18 cellular contexts compared by ENCODE assay signal in genomic region chr9:92313624-92314012, GRCh38. TPM values are rescaled to one million over a fixed set of nuclear protein-coding genes. Genes with fewer than 3 reads are reported as not detected.
DNase-seq lines count a peak whose midpoint lies in the region; ATAC-seq, FAIRE-seq and TF ChIP-seq lines count a peak whose summit lies in the region.
"Had no signal": no experiment of that assay in that cellular context is flagged by ENCODE, and none has a peak within 500 bp of the region (broad histone marks: within the 10 kb centered on the region; RNA-seq: fewer than 3 reads in every experiment).

No MANE protein-coding gene starts in this region.

- peak overlapping the region; percentile 74 for H3K27ac Mint-ChIP-seq in activated T-cell treated with anti-CD3 and anti-CD28 coated beads, Interleukin-2, amount 50 U/mL, for 24 hours

- peaks cover 15% of the 10 kb centered on the region for H3K79me1 ChIP-seq in mesenchymal stem cell (replicated peaks; ENCODE audit: low read length, poor library complexity, severe bottlenecking)

- H2BK12ac ChIP-seq in mesenchymal stem cell (ENCODE audit: low read length in 2 of 2), result peak overlapping the region in 1 of 2 experiments; percentile 15

- DNase-seq in activated T-cell treated with anti-CD3 and anti-CD28 coated beads, Interleukin-2, amount 50 U/mL, for 24 hours, result no peak
- DNase-seq in activated T-cell treated with anti-CD3 and anti-CD28 coated beads, Interleukin-2, amount 50 U/mL, for 4 hours, result no peak
- DNase-seq in Right ventricle myocardium superior (no peak), prostate gland (ENCODE audit: low spot score) (no peak), SW480 (ENCODE audit: low spot score) (no peak), mesenchymal stem cell (no peak), D721Med (ENCODE audit: insufficient read length, low spot score) (no peak)
- DNase-seq: activated CD8-positive, alpha-beta memory T cell treated with anti-CD3 and anti-CD28 coated beads, Interleukin-2, amount 10 ng/mL, durations not matched to agents 7 days and 5 days; activated naive CD4-positive, alpha-beta T cell treated with Interleukin-2 at 50 U/mL for 16 hours; central memory CD4-positive, alpha-beta T cell; effector CD8-positive, alpha-beta T cell; EL; NCI-H1048; NCI-H2081; NCI-H524; stimulated activated CD4-positive, alpha-beta T cell treated with anti-CD3 and anti-CD28 coated beads, Interleukin-12 subunit alpha, Interleukin-12 subunit beta, amount 100 ng/mL, for 4 hours had no signal

- H3K4me1 ChIP-seq in prostate gland (replicated peaks) (no peaks in the 10 kb centered on the region), mesenchymal stem cell (ENCODE audit: control insufficient read depth, insufficient read depth, low read depth, low read length) (no peaks in the 10 kb centered on the region)

- H2AFZ ChIP-seq in mesenchymal stem cell (ENCODE audit: low read depth, low read length), result no peak overlapping the region

- H3K27me3 ChIP-seq in prostate gland (replicated peaks; ENCODE audit: insufficient read depth) (no peaks in the 10 kb centered on the region), mesenchymal stem cell (ENCODE audit: control insufficient read depth in 1 of 2, insufficient read depth in 1 of 2, low read length in 2 of 2) (no peaks in the 10 kb centered on the region)

- 33% methylated on average over 2 of the region's 2 CpGs for WGBS in prostate gland
- 95% methylated on average over 2 of the region's 2 CpGs for WGBS in mesenchymal stem cell

- H2AK5ac ChIP-seq in mesenchymal stem cell (ENCODE audit: low read length, severe bottlenecking), result no peak overlapping the region

- no peaks in the 10 kb centered on the region for H3K9me3 Mint-ChIP-seq in activated T-cell treated with anti-CD3 and anti-CD28 coated beads, Interleukin-2, amount 50 U/mL, for 24 hours
- H3K9me3 Mint-ChIP-seq in activated T-cell treated with anti-CD3 and anti-CD28 coated beads, Interleukin-2, amount 50 U/mL, for 4 hours, result no peaks in the 10 kb centered on the region

- no peak overlapping the region for H3K14ac ChIP-seq in mesenchymal stem cell (ENCODE audit: low read length in 2 of 2)

- no peak overlapping the region for H4K91ac ChIP-seq in mesenchymal stem cell (ENCODE audit: low read length)

- no peak overlapping the region for H3K9ac ChIP-seq in mesenchymal stem cell (ENCODE audit: low read length)

- H3K27ac ChIP-seq in VCaP, result peak overlapping the region; percentile 56
- peak overlapping the region; percentile 1 to 37 for H3K27ac ChIP-seq in prostate gland
- no peak overlapping the region for H3K27ac ChIP-seq in mesenchymal stem cell (ENCODE audit: low read length, poor library complexity, severe bottlenecking)

- TF ChIP-seq POLR2A in prostate gland (IDR thresholded peaks at IDR 0.05), result no peak

- H3K9me3 ChIP-seq in prostate gland (no peaks in the 10 kb centered on the region), mesenchymal stem cell (ENCODE audit: control insufficient read depth, low read length) (no peaks in the 10 kb centered on the region)

- H3K27me3 Mint-ChIP-seq in activated T-cell treated with anti-CD3 and anti-CD28 coated beads, Interleukin-2, amount 50 U/mL, for 24 hours, result no peaks in the 10 kb centered on the region
- no peaks in the 10 kb centered on the region for H3K27me3 Mint-ChIP-seq in activated T-cell treated with anti-CD3 and anti-CD28 coated beads, Interleukin-2, amount 50 U/mL, for 4 hours (ENCODE audit: low read depth)
- H3K27me3 Mint-ChIP-seq: activated CD8-positive, alpha-beta memory T cell treated with anti-CD3 and anti-CD28 coated beads, Interleukin-2, amount 10 ng/mL, durations not matched to agents 7 days and 5 days had no signal

- H4K8ac ChIP-seq in mesenchymal stem cell (ENCODE audit: low read length), result no peak overlapping the region

- no peak overlapping the region for H2BK15ac ChIP-seq in mesenchymal stem cell (ENCODE audit: low read depth, poor library complexity, severe bottlenecking)

- TF ChIP-seq CTCF in VCaP (conservative IDR thresholded peaks at IDR 0.05) (no peak), prostate gland (IDR thresholded peaks at IDR 0.05) (no peak), D721Med (IDR thresholded peaks at IDR 0.05; ENCODE audit: insufficient read depth, missing control alignments) (no peak)

- ATAC-seq in activated T-cell treated with anti-CD3 and anti-CD28 coated beads, Interleukin-2, amount 50 U/mL, for 4 hours, result no peak
- ATAC-seq in Right ventricle myocardium superior (ENCODE audit: poor library complexity), result peak; percentile 80
- ATAC-seq: activated CD8-positive, alpha-beta memory T cell treated with anti-CD3 and anti-CD28 coated beads, Interleukin-2, amount 10 ng/mL, durations not matched to agents 7 days and 5 days had no signal

- H3K4me2 ChIP-seq in mesenchymal stem cell (ENCODE audit: low read length, poor library complexity, severe bottlenecking), result no peak overlapping the region

- H3K18ac ChIP-seq in mesenchymal stem cell (ENCODE audit: low read depth in 1 of 2, low read length in 2 of 2), result no peak overlapping the region

- H3K4me1 Mint-ChIP-seq in activated T-cell treated with anti-CD3 and anti-CD28 coated beads, Interleukin-2, amount 50 U/mL, for 24 hours (ENCODE audit: low read depth), result peaks cover 43% of the 10 kb centered on the region
- peaks cover 36% of the 10 kb centered on the region for H3K4me1 Mint-ChIP-seq in activated T-cell treated with anti-CD3 and anti-CD28 coated beads, Interleukin-2, amount 50 U/mL, for 4 hours (ENCODE audit: low read depth)

- no peak overlapping the region for H3K23ac ChIP-seq in mesenchymal stem cell (ENCODE audit: low read length in 2 of 2)

- H3K4ac ChIP-seq in mesenchymal stem cell (ENCODE audit: low read depth in 1 of 2, low read length in 2 of 2), result no peak overlapping the region

- no peak overlapping the region for H2BK5ac ChIP-seq in mesenchymal stem cell (ENCODE audit: low read depth, low read length, poor library complexity, severe bottlenecking)

- H3K4me3 Mint-ChIP-seq in activated T-cell treated with anti-CD3 and anti-CD28 coated beads, Interleukin-2, amount 50 U/mL, for 24 hours, result no peak overlapping the region
- no peak overlapping the region for H3K4me3 Mint-ChIP-seq in activated T-cell treated with anti-CD3 and anti-CD28 coated beads, Interleukin-2, amount 50 U/mL, for 4 hours
- H3K4me3 Mint-ChIP-seq: activated CD8-positive, alpha-beta memory T cell treated with anti-CD3 and anti-CD28 coated beads, Interleukin-2, amount 10 ng/mL, durations not matched to agents 7 days and 5 days had no signal

- no peak overlapping the region for H3K4me3 ChIP-seq in prostate gland
- no peak overlapping the region for H3K4me3 ChIP-seq in mesenchymal stem cell (ENCODE audit: insufficient read depth in 1 of 2, low read depth in 1 of 2, low read length in 2 of 2)

- no peak overlapping the region for H2BK120ac ChIP-seq in mesenchymal stem cell (ENCODE audit: low read depth, low read length)

- peaks cover 4 to 8% of the 10 kb centered on the region in 2 donors for H3K36me3 ChIP-seq in prostate gland
- H3K36me3 ChIP-seq in mesenchymal stem cell (ENCODE audit: control insufficient read depth in 1 of 2, insufficient read depth in 2 of 2, low read depth in 1 of 2, low read length in 2 of 2), result peaks cover 14 to 93% of the 10 kb centered on the region in 2 experiments

- peaks cover 98% of the 10 kb centered on the region for H3K36me3 Mint-ChIP-seq in activated T-cell treated with anti-CD3 and anti-CD28 coated beads, Interleukin-2, amount 50 U/mL, for 24 hours (ENCODE audit: low read depth)
- peaks cover 72% of the 10 kb centered on the region for H3K36me3 Mint-ChIP-seq in activated T-cell treated with anti-CD3 and anti-CD28 coated beads, Interleukin-2, amount 50 U/mL, for 4 hours (ENCODE audit: insufficient read depth)

- FAIRE-seq in D721Med (lab: Jason Lieb, UNC), result no peak
- FAIRE-seq: urothelium cell line had no signal

- intact Hi-C loops in Right ventricle myocardium superior (cut with DNase I) (no loop called here), prostate gland (cut with DNase I) (no loop called here)

RNA-seq across cellular contexts. Expression of gene NOL8, which starts 11.5 kb away (rescaled TPM):
- 10 to 100 TPM; 70.0 to 79.9 (median 73.6) TPM for total RNA-seq in activated T-cell treated with anti-CD3 and anti-CD28 coated beads, Interleukin-2, amount 50 U/mL, for 4 hours
- total RNA-seq in Right ventricle myocardium superior (12.4 TPM), prostate gland (10 to 100 TPM; 23.8 to 26.6 TPM)
- 26.3 TPM for polyA plus RNA-seq in mesenchymal stem cell (2013, experiment 1 of 2)
- polyA plus RNA-seq in mesenchymal stem cell (2013, experiment 2 of 2), result 26.8 TPM

RNA-seq across cellular contexts. Expression of gene CENPP, which starts 12.1 kb away (rescaled TPM):
- total RNA-seq in activated T-cell treated with anti-CD3 and anti-CD28 coated beads, Interleukin-2, amount 50 U/mL, for 4 hours, result 10 to 100 TPM; 13.7 to 17.7 (median 15.6) TPM
- total RNA-seq in Right ventricle myocardium superior (3.0 TPM), prostate gland (10 to 100 TPM in 1 of 2 donors, 1 to 10 TPM in 1; 1.4 to 21.5 TPM)
- polyA plus RNA-seq in mesenchymal stem cell (2013, experiment 1 of 2), result 4.2 TPM
- 3.9 TPM for polyA plus RNA-seq in mesenchymal stem cell (2013, experiment 2 of 2)

RNA-seq across cellular contexts. Expression of gene IARS1, which starts 20.1 kb away (rescaled TPM):
- 100 to 1,000 TPM; 249 to 272 (median 268) TPM for total RNA-seq in activated T-cell treated with anti-CD3 and anti-CD28 coated beads, Interleukin-2, amount 50 U/mL, for 4 hours
- total RNA-seq in Right ventricle myocardium superior (56.3 TPM), prostate gland (10 to 100 TPM; 58.3 to 89.2 TPM)
- 94.4 TPM for polyA plus RNA-seq in mesenchymal stem cell (2013, experiment 1 of 2)
- 96.6 TPM for polyA plus RNA-seq in mesenchymal stem cell (2013, experiment 2 of 2)
